ENCODE assay signal across 1 cellular context in genomic region chr4:55125087-55125721, GRCh38.
TF ChIP-seq lines count a peak whose summit lies in the region.

Gene KDR (minus strand): TSS chr4:55125595. CDS start chr4:55125293, 302 bp downstream.

TF ChIP-seq in K562, 482 proteins besides CTCF, POLR2A, EP300 and RAD21 (continued from another document):
- TF ChIP-seq BRF2 (IDR thresholded peaks at IDR 0.05; ENCODE audit: borderline replicate concordance, insufficient read depth, insufficient read length) (no peak), CC2D1A (IDR thresholded peaks at IDR 0.05) (no peak), ATF3 (IDR thresholded peaks at IDR 0.05) (no peak), ATF3 (CRISPR knock-in tag; conservative IDR thresholded peaks at IDR 0.05) (no peak), ZNF224 (CRISPR knock-in tag; IDR thresholded peaks at IDR 0.05) (no peak), SIN3A (IDR thresholded peaks at IDR 0.05; ENCODE audit: borderline replicate concordance in 2 of 2, control insufficient read depth in 1 of 2, low read depth in 2 of 2, low read length in 2 of 2) (no peak), ZNF354B (CRISPR knock-in tag; IDR thresholded peaks at IDR 0.05) (no peak), ZNF408 (CRISPR knock-in tag; IDR thresholded peaks at IDR 0.05; ENCODE audit: low read depth) (no peak)
